ENCODE assay signal across 25 cellular contexts in genomic region chr1:224799083-224799482, GRCh38.
DNase-seq lines count a peak whose midpoint lies in the region; ATAC-seq and TF ChIP-seq lines count a peak whose summit lies in the region.
"Had no signal": no experiment of that assay in that cellular context is flagged by ENCODE, and none has a peak within 500 bp of the region (broad histone marks: within the 10 kb centered on the region; RNA-seq: fewer than 3 reads in every experiment).

No MANE protein-coding gene starts in this region.

- peak; percentile 96 for ATAC-seq in PC-3
- peak; percentile 100 for ATAC-seq in left colon
- ATAC-seq: HCT116 had no signal

- H3K9ac ChIP-seq in PC-3 (ENCODE audit: low read length): no peak overlapping the region

- TF ChIP-seq CTCF in HEK293 (tag by site-specific recombination; IDR thresholded peaks at IDR 0.05) (no peak), PC-3 (conservative IDR thresholded peaks at IDR 0.05; ENCODE audit: low read depth, low read length) (no peak)

- no TSS peak for BruUV-seq in PC-3 (replicated peaks; lab: Mats Ljungman, UMichigan)

- CTCF ChIA-PET in HEK293 (lab: Yijun Ruan, JAX) (no interaction called here), PC-3 (lab: Charles Lee) (no interaction called here)

- H3K4me2 ChIP-seq in PC-3 (ENCODE audit: low read length): no peak overlapping the region
- H3K4me2 ChIP-seq: PC-9 had no signal

- H3K9me3 ChIP-seq in HEK293 (ENCODE audit: control insufficient read depth, insufficient read depth, low read depth, low read length) (no peaks in the 10 kb centered on the region), PC-3 (ENCODE audit: low read length) (no peaks in the 10 kb centered on the region)
- H3K9me3 ChIP-seq: Caco-2 had no signal

- no peaks in the 10 kb centered on the region for H4K20me1 ChIP-seq in PC-3 (ENCODE audit: low read length)

- H3K27ac ChIP-seq in HEK293 (ENCODE audit: extremely low read depth, low read depth, low read length) (no peak overlapping the region), PC-3 (ENCODE audit: low read length) (no peak overlapping the region)
- H3K27ac ChIP-seq: HL-60, PC-9, SJSA1 had no signal

- 0 out of 2 replicates have a peak, but pooled peaks cover 3% of the 10 kb centered on the region for H3K4me1 ChIP-seq in HEK293 (ENCODE audit: control insufficient read depth, insufficient read depth, low read length)
- H3K4me1 ChIP-seq in PC-3 (ENCODE audit: insufficient read depth, low read length): peaks cover 3% of the 10 kb centered on the region; the same call in 1 of the 2 replicates
- H3K4me1 ChIP-seq: Caco-2 had no signal

- no peaks in the 10 kb centered on the region for H3K9me2 ChIP-seq in PC-3 (replicated peaks; ENCODE audit: low read length)

- H3K36me3 ChIP-seq in HEK293 (ENCODE audit: control insufficient read depth in 2 of 2, insufficient read depth in 1 of 2, low read length in 2 of 2): no peaks in the 10 kb centered on the region
- H3K36me3 ChIP-seq in PC-3 (ENCODE audit: low read depth, low read length): no peaks in the 10 kb centered on the region
- H3K36me3 ChIP-seq: SJSA1 had no signal

- POLR2A ChIA-PET in HEK293 (lab: Yijun Ruan, JAX) (no interaction called here), PC-3 (lab: Charles Lee; ENCODE audit: unreplicated experiment) (interaction anchor here (0.5 kb wide), 1 partner anchor 132 kb away, joined by 9 read pairs; no protein-coding TSS in a partner anchor)

- H3K79me2 ChIP-seq in PC-3 (ENCODE audit: low read length): no peaks in the 10 kb centered on the region

- DNase-seq in NCI-H2171 treated with DMSO at 0.1 percent for 48 hours (lab: John Stamatoyannopoulos, UW) (peak; percentile 50), NCI-H2171 (lab: John Stamatoyannopoulos, UW) (no peak), PC-3 (peak; percentile 65), left colon (no peak), NCI-H345 (lab: John Stamatoyannopoulos, UW) (no peak)
- DNase-seq in stimulated activated naive CD4-positive, alpha-beta T cell treated with Interleukin-2 at 50 U/mL for 16 hours (lab: John Stamatoyannopoulos, UW): no peak
- DNase-seq: C1 segment of cervical spinal cord; Caco-2; CD4-positive, alpha-beta memory T cell; DMS79; EL; GF-D8; GOT3; NCI-H1092 treated with DMSO at 0.1 percent for 48 hours; NCI-H146; NCI-H2081; NCI-H526 treated with DMSO at 0.1 percent for 48 hours; NK-92 treated with Interleukin-12 subunit alpha and Interleukin-12 subunit beta, amount 100 ng/mL, for 24 hours; PC-9; Right ventricle myocardium superior; T-helper 2 cell had no signal

- H3K27me3 ChIP-seq in PC-3 (ENCODE audit: low read length): no peaks in the 10 kb centered on the region
- H3K27me3 ChIP-seq: SJSA1 had no signal

- H3F3A ChIP-seq in PC-3 (ENCODE audit: low read length, unreplicated experiment): no peaks in the 10 kb centered on the region

- H3K4me3 ChIP-seq in HEK293 (ENCODE audit: low read depth, low read length) (no peak overlapping the region), PC-3 (ENCODE audit: low read length) (no peak overlapping the region)
- H3K4me3 ChIP-seq: PC-9, SJSA1 had no signal

- intact Hi-C loops in PC-3 (cut with micrococcal nuclease) (no loop called here), left colon (cut with DNase I, micrococcal nuclease) (no loop called here)

- H2AFZ ChIP-seq in PC-3 (ENCODE audit: low read length): no peak overlapping the region
- H2AFZ ChIP-seq: PC-9 had no signal

TF ChIP-seq in HEK293, 187 proteins besides CTCF, POLR2A, EP300 and RAD21:
- TF ChIP-seq ZNF785 (tag by site-specific recombination; IDR thresholded peaks at IDR 0.05) (no peak), ZNF707 (tag by site-specific recombination; IDR thresholded peaks at IDR 0.05) (no peak), ZSCAN4 (tag by site-specific recombination; IDR thresholded peaks at IDR 0.05) (no peak), ZFHX2 (tag by site-specific recombination; conservative IDR thresholded peaks at IDR 0.05) (0 out of 2 replicates have a peak, but pooled peaks have one; percentile 33), EGR2 (tag by site-specific recombination; IDR thresholded peaks at IDR 0.05; ENCODE audit: low read depth) (no peak)

Comparison
In these comparisons a context has a peak if more than half of its experiments do, and no peak if none do; other contexts are left out.
1. DNase-seq: peak in NCI-H2171 treated with DMSO at 0.1 percent for 48 hours (single experiment) and PC-3 (single experiment); none in NCI-H2171 (single experiment), left colon (0 of 2), stimulated activated naive CD4-positive, alpha-beta T cell treated with Interleukin-2 at 50 U/mL for 16 hours (single experiment) and NCI-H345 (single experiment).